In genomic region chr3:65785065-65785645, GRCh38 we compare ENCODE assay signal across 7 cellular contexts.
DNase-seq lines count a peak whose midpoint lies in the region; TF ChIP-seq lines count a peak whose summit lies in the region.

No MANE protein-coding gene starts in this region.

- CTCF ChIA-PET in CD8-positive, alpha-beta memory T cell (lab: Charles Lee) = no interaction called here

- no peak overlapping the region for H3K27ac Mint-ChIP-seq in CD8-positive, alpha-beta memory T cell

- peaks cover 0 to 2% of the 10 kb centered on the region in 2 donors for H3K27me3 Mint-ChIP-seq in CD8-positive, alpha-beta memory T cell

- H3K4me3 ChIP-seq in right atrium auricular region = no peak overlapping the region
- no peak overlapping the region for H3K4me3 ChIP-seq in CD8-positive, alpha-beta memory T cell (ENCODE audit: low read length)

- H3K36me3 ChIP-seq in right atrium auricular region = no peaks in the 10 kb centered on the region
- H3K36me3 ChIP-seq in CD8-positive, alpha-beta memory T cell (ENCODE audit: insufficient read depth, low read length) = no peaks in the 10 kb centered on the region

- no peaks in the 10 kb centered on the region for H3K27me3 ChIP-seq in right atrium auricular region
- H3K27me3 ChIP-seq in CD8-positive, alpha-beta memory T cell (ENCODE audit: insufficient read depth, low read length, poor library complexity, severe bottlenecking) = no peaks in the 10 kb centered on the region

- H3K27ac ChIP-seq in VCaP (no peak overlapping the region), right atrium auricular region (no peak overlapping the region)
- no peak overlapping the region for H3K27ac ChIP-seq in CD8-positive, alpha-beta memory T cell (ENCODE audit: low read depth, low read length)

- no peak overlapping the region for H3K4me3 Mint-ChIP-seq in CD8-positive, alpha-beta memory T cell

- H3K9me3 Mint-ChIP-seq in CD8-positive, alpha-beta memory T cell = peaks cover 0 to 13% (median 2%) of the 10 kb centered on the region in 5 donors

- TF ChIP-seq CTCF in GM12873 (IDR thresholded peaks at IDR 0.05; ENCODE audit: insufficient read depth, low read depth, low read length, missing control alignments) (peak; percentile 62), VCaP (conservative IDR thresholded peaks at IDR 0.05) (peak; percentile 95), right atrium auricular region (IDR thresholded peaks at IDR 0.05) (peak; percentile 50 to 81)

- no peaks in the 10 kb centered on the region for H3K9me3 ChIP-seq in right atrium auricular region
- H3K9me3 ChIP-seq in CD8-positive, alpha-beta memory T cell (ENCODE audit: low read length) = no peaks in the 10 kb centered on the region

- H3K4me1 ChIP-seq in right atrium auricular region = peaks cover 0 to 11% of the 10 kb centered on the region in 2 donors
- H3K4me1 ChIP-seq in CD8-positive, alpha-beta memory T cell (ENCODE audit: insufficient read depth, low read length) = no peaks in the 10 kb centered on the region

- DNase-seq in NCI-H1105 treated with DMSO at 0.1 percent for 48 hours (lab: John Stamatoyannopoulos, UW) (peak; percentile 51), right atrium auricular region (ENCODE audit: low spot score) (no peak), superior temporal gyrus (ENCODE audit: extremely low spot score) (peak; percentile 90)
- no peak for DNase-seq in stimulated activated CD4-positive, alpha-beta T cell treated with anti-CD3 and anti-CD28 coated beads, Interleukin-1b, Interleukin-23, amount 100 ng/mL, for 48 hours
- DNase-seq in CD8-positive, alpha-beta memory T cell = no peak

- no peaks in the 10 kb centered on the region for H3K36me3 Mint-ChIP-seq in CD8-positive, alpha-beta memory T cell

- POLR2A ChIA-PET in CD8-positive, alpha-beta memory T cell (lab: Charles Lee) = no interaction called here

- H3K4me1 Mint-ChIP-seq in CD8-positive, alpha-beta memory T cell = no peaks in the 10 kb centered on the region

Comparison
In these comparisons a context has a peak if more than half of its experiments do, and no peak if none do; other contexts are left out.
1. DNase-seq: peak in NCI-H1105 treated with DMSO at 0.1 percent for 48 hours (single experiment) and superior temporal gyrus (single experiment); none in right atrium auricular region (single experiment), stimulated activated CD4-positive, alpha-beta T cell treated with anti-CD3 and anti-CD28 coated beads, Interleukin-1b, Interleukin-23, amount 100 ng/mL, for 48 hours (single experiment) and CD8-positive, alpha-beta memory T cell (0 of 5).
2. Peak in every context shown above with its lines, with median percentiles within 50 percentile points of each other: CTCF ChIP-seq.